In genomic region chr5:71454913-71455312, GRCh38 we compare ENCODE assay signal across 7 cellular contexts. TPM values are rescaled to one million over a fixed set of nuclear protein-coding genes. Genes with fewer than 3 reads are reported as not detected.
DNase-seq lines count a peak whose midpoint lies in the region; ATAC-seq and TF ChIP-seq lines count a peak whose summit lies in the region.

No MANE protein-coding gene starts in this region.

- peak overlapping the region; percentile 97 for H3K4me3 Mint-ChIP-seq in HFFc6
- peak overlapping the region; percentile 96 for H3K4me3 Mint-ChIP-seq in activated CD8-positive, alpha-beta T cell treated with anti-CD3 and anti-CD28 coated beads, Interleukin-2, amount 10 ng/mL, durations not matched to agents 7 days and 5 days
- peak overlapping the region; percentile 87 to 90 for H3K4me3 Mint-ChIP-seq in stimulated activated naive CD8-positive, alpha-beta T cell treated with anti-CD3 and anti-CD28 coated beads, Interleukin-15, amount 100 ng/mL, for 72 hours

- TF ChIP-seq CTCF in HFFc6 (IDR thresholded peaks at IDR 0.05) = no peak

- no peaks in the 10 kb centered on the region for H3K9me3 Mint-ChIP-seq in HFFc6
- H3K9me3 Mint-ChIP-seq in activated CD8-positive, alpha-beta T cell treated with anti-CD3 and anti-CD28 coated beads, Interleukin-2, amount 10 ng/mL, durations not matched to agents 7 days and 5 days (ENCODE audit: insufficient read depth) = no peaks in the 10 kb centered on the region
- H3K9me3 Mint-ChIP-seq in stimulated activated naive CD8-positive, alpha-beta T cell treated with anti-CD3 and anti-CD28 coated beads, Interleukin-15, amount 100 ng/mL, for 72 hours = no peaks in the 10 kb centered on the region

- H3K4me3 ChIP-seq in iPS-18a (ENCODE audit: low read length) = peak overlapping the region; percentile 91

- H3K27ac Mint-ChIP-seq in HFFc6 = peak overlapping the region; percentile 97
- peak overlapping the region; percentile 97 for H3K27ac Mint-ChIP-seq in activated CD8-positive, alpha-beta T cell treated with anti-CD3 and anti-CD28 coated beads, Interleukin-2, amount 10 ng/mL, durations not matched to agents 7 days and 5 days
- H3K27ac Mint-ChIP-seq in stimulated activated naive CD8-positive, alpha-beta T cell treated with anti-CD3 and anti-CD28 coated beads, Interleukin-15, amount 100 ng/mL, for 72 hours = peak overlapping the region in 1 of 2 donors; percentile 97

- no peaks in the 10 kb centered on the region for H3K27me3 ChIP-seq in iPS-18a (ENCODE audit: control insufficient read depth, insufficient read depth, low read length)

- peaks cover 15% of the 10 kb centered on the region for H3K36me3 ChIP-seq in iPS-18a (ENCODE audit: control insufficient read depth, low read depth, low read length)

- peaks cover 7% of the 10 kb centered on the region for H3K4me1 ChIP-seq in iPS-18a (ENCODE audit: control insufficient read depth, low read depth, low read length)

- H3K27me3 Mint-ChIP-seq in HFFc6 (ENCODE audit: insufficient read depth) = peaks cover 6% of the 10 kb centered on the region
- H3K27me3 Mint-ChIP-seq in activated CD8-positive, alpha-beta T cell treated with anti-CD3 and anti-CD28 coated beads, Interleukin-2, amount 10 ng/mL, durations not matched to agents 7 days and 5 days (ENCODE audit: low read depth) = peaks cover 5% of the 10 kb centered on the region
- H3K27me3 Mint-ChIP-seq in stimulated activated naive CD8-positive, alpha-beta T cell treated with anti-CD3 and anti-CD28 coated beads, Interleukin-15, amount 100 ng/mL, for 72 hours = peaks cover 17% of the 10 kb centered on the region

- H3K27ac ChIP-seq in iPS-18a (ENCODE audit: low read length) = no peak overlapping the region

- ATAC-seq in activated CD8-positive, alpha-beta T cell treated with anti-CD3 and anti-CD28 coated beads, Interleukin-2, amount 10 ng/mL, durations not matched to agents 7 days and 5 days = no peak
- ATAC-seq in stimulated activated naive CD8-positive, alpha-beta T cell treated with anti-CD3 and anti-CD28 coated beads, Interleukin-15, amount 100 ng/mL, for 72 hours = no peak

- peak overlapping the region; percentile 88 for H3K9ac ChIP-seq in iPS-18a (ENCODE audit: low read length)

- no peak for DNase-seq in HFFc6
- no peak for DNase-seq in activated CD8-positive, alpha-beta T cell treated with anti-CD3 and anti-CD28 coated beads, Interleukin-2, amount 10 ng/mL, durations not matched to agents 7 days and 5 days
- DNase-seq in stimulated activated naive CD8-positive, alpha-beta T cell treated with anti-CD3 and anti-CD28 coated beads, Interleukin-15, amount 100 ng/mL, for 72 hours = no peak
- no peak for DNase-seq in SK-N-DZ (ENCODE audit: low spot score)
- no peak for DNase-seq in DMS53 treated with DMSO at 0.1 percent for 48 hours (lab: John Stamatoyannopoulos, UW; ENCODE audit: unreplicated experiment)
- DNase-seq in islet precursor cell = no peak

- H3K36me3 Mint-ChIP-seq in HFFc6 (ENCODE audit: low read depth) = peaks cover 18% of the 10 kb centered on the region; the same call in 1 of the 2 replicates
- peaks cover 16% of the 10 kb centered on the region for H3K36me3 Mint-ChIP-seq in activated CD8-positive, alpha-beta T cell treated with anti-CD3 and anti-CD28 coated beads, Interleukin-2, amount 10 ng/mL, durations not matched to agents 7 days and 5 days (ENCODE audit: low read depth)

- CTCF ChIA-PET in activated CD8-positive, alpha-beta T cell treated with anti-CD3 and anti-CD28 coated beads, Interleukin-2, amount 10 ng/mL, durations not matched to agents 7 days and 5 days (lab: Charles Lee) = interaction anchor here (0.6 to 1.6 kb wide), 4 partner anchors 21 to 303 kb away, joined by 3 to 6 read pairs (median 4); no protein-coding TSS in a partner anchor

- peaks cover 24% of the 10 kb centered on the region for H3K4me1 Mint-ChIP-seq in HFFc6 (ENCODE audit: low read depth)
- peaks cover 23% of the 10 kb centered on the region for H3K4me1 Mint-ChIP-seq in activated CD8-positive, alpha-beta T cell treated with anti-CD3 and anti-CD28 coated beads, Interleukin-2, amount 10 ng/mL, durations not matched to agents 7 days and 5 days (ENCODE audit: low read depth)
- peaks cover 16% of the 10 kb centered on the region for H3K4me1 Mint-ChIP-seq in stimulated activated naive CD8-positive, alpha-beta T cell treated with anti-CD3 and anti-CD28 coated beads, Interleukin-15, amount 100 ng/mL, for 72 hours

- POLR2A ChIA-PET in activated CD8-positive, alpha-beta T cell treated with anti-CD3 and anti-CD28 coated beads, Interleukin-2, amount 10 ng/mL, durations not matched to agents 7 days and 5 days (lab: Charles Lee) = interaction anchor here (0.6 kb wide), 1 partner anchor 8 kb away, joined by 3 read pairs; no protein-coding TSS in a partner anchor

- H3K9me3 ChIP-seq in iPS-18a (ENCODE audit: control insufficient read depth, low read depth, low read length) = no peaks in the 10 kb centered on the region

RNA-seq across cellular contexts. Expression of gene BDP1, which starts 0.5 kb away (rescaled TPM):
- total RNA-seq in HFFc6 (2021; fragmentation: NEBNext Ultra II Directional; extraction: Animal tissue kit (Norgen Biotek cat#: 25700)) = 10 to 100 TPM; 13.1 to 15.9 (median 14.8) TPM
- total RNA-seq in activated CD8-positive, alpha-beta T cell treated with anti-CD3 and anti-CD28 coated beads, Interleukin-2, amount 10 ng/mL, durations not matched to agents 7 days and 5 days = 10 to 100 TPM; 36.6 to 36.8 TPM
- 16.7 and 17.0 TPM in 2 replicates for polyA plus RNA-seq in SK-N-DZ (2014; cell fraction: cytosol; rRNA removed)
- 21.0 and 22.9 TPM in 2 replicates for polyA plus RNA-seq in SK-N-DZ (2014; cell fraction: nucleus; rRNA removed)
